1 cellular context compared by ENCODE assay signal in genomic region chr6:142810952-142811514, GRCh38.
TF ChIP-seq lines count a peak whose summit lies in the region.

No MANE protein-coding gene starts in this region.

TF ChIP-seq in HepG2, 621 proteins besides CTCF, POLR2A, EP300 and RAD21 (continued from another document):
- TF ChIP-seq MLXIP (CRISPR knock-in tag; IDR thresholded peaks at IDR 0.05; ENCODE audit: borderline replicate concordance) (no peak), E2F5 (CRISPR knock-in tag; conservative IDR thresholded peaks at IDR 0.05) (no peak)
